ENCODE assay signal across 1 cellular context in the genomic region with DNA sequence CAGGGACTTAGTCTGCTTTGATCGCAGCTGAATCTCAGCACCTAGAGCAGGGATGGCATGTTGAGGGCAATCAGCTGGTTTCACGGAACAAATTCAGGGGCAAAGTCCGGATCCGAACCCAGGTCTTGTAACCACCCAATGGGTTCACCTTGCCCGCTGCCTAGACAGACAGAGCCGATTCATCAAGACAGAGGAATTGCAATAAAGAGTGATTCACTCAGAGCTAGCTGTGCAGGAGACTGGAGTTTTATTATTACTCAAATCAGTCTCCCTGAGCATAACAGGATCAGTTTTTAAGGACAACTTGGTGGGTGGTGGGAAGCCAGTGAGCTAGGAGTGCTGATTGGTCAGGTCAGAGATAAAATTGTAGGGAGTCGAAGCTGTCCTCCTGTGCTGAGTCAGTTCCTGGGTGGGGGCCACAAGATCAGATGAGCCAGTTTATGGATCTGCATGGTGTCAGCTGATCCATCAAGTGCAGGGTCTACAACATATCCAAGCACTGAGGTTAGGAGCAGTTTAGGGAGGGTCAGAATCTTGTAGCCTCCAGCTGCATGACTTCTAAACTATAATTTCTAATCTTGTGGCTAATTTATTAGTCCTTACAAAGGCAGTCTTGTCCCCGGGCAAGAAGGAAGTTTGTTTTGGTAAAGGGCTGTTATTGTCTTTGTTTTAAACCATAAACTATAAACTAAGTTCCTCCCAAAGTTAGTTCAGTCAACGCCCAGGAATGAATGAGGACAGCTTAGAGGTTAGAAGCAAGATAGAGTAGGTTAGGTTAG.
TF ChIP-seq lines count a peak whose summit lies in the region.

No MANE protein-coding gene starts in this region.

TF ChIP-seq in K562, 482 proteins besides CTCF, POLR2A, EP300 and RAD21 (continued from another document and continues in another):
- TF ChIP-seq, protein P1, sequence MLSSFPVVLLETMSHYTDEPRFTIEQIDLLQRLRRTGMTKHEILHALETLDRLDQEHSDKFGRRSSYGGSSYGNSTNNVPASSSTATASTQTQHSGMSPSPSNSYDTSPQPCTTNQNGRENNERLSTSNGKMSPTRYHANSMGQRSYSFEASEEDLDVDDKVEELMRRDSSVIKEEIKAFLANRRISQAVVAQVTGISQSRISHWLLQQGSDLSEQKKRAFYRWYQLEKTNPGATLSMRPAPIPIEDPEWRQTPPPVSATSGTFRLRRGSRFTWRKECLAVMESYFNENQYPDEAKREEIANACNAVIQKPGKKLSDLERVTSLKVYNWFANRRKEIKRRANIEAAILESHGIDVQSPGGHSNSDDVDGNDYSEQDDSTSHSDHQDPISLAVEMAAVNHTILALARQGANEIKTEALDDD (IDR thresholded peaks at IDR 0.05): peak; percentile 69
- TF ChIP-seq ZEB2 (IDR thresholded peaks at IDR 0.05) (no peak), ZBTB1 (CRISPR knock-in tag; IDR thresholded peaks at IDR 0.05; ENCODE audit: borderline replicate concordance, low read depth) (no peak), U2AF2 (optimal IDR thresholded peaks at IDR 0.05; ENCODE audit: low read depth, low read length) (no peak), PHF21A (IDR thresholded peaks at IDR 0.05; ENCODE audit: borderline replicate concordance, low read depth) (no peak), HNRNPUL1 (IDR thresholded peaks at IDR 0.05; ENCODE audit: low read length) (no peak), CBX8 (IDR thresholded peaks at IDR 0.05; ENCODE audit: borderline replicate concordance, extremely low read depth, low read depth, low read length, poor library complexity, severe bottlenecking) (no peak), ZNF197 (CRISPR knock-in tag; IDR thresholded peaks at IDR 0.05; ENCODE audit: low read depth) (no peak), ZNF551 (CRISPR knock-in tag; IDR thresholded peaks at IDR 0.05) (no peak), ZNF507 (tag; conservative IDR thresholded peaks at IDR 0.05) (no peak), ZNF316 (IDR thresholded peaks at IDR 0.05) (peak; percentile 95), NFXL1 (CRISPR knock-in tag; IDR thresholded peaks at IDR 0.05) (no peak), CTBP1 (IDR thresholded peaks at IDR 0.05; ENCODE audit: borderline replicate concordance) (no peak), TOE1 (IDR thresholded peaks at IDR 0.05; ENCODE audit: borderline replicate concordance) (peak; percentile 56; the same call in 1 of the 2 replicates), TOE1 (CRISPR knock-in tag; IDR thresholded peaks at IDR 0.05; ENCODE audit: borderline replicate concordance, low read depth) (no peak), TGIF2 (CRISPR knock-in tag; IDR thresholded peaks at IDR 0.05) (no peak), HNRNPH1 (optimal IDR thresholded peaks at IDR 0.05; ENCODE audit: low read depth, low read length) (no peak), ELF2 (CRISPR knock-in tag; IDR thresholded peaks at IDR 0.05) (peak; percentile 46; the same call in 1 of the 2 replicates), ZNF766 (CRISPR knock-in tag; conservative IDR thresholded peaks at IDR 0.05) (peak; percentile 65; the same call in 1 of the 2 replicates), ZNF134 (CRISPR knock-in tag; conservative IDR thresholded peaks at IDR 0.05) (no peak), NR2C1 (IDR thresholded peaks at IDR 0.05) (no peak), NR2C1 (tag; IDR thresholded peaks at IDR 0.05) (no peak; the same call in 1 of the 2 replicates), ZNF12 (CRISPR knock-in tag; IDR thresholded peaks at IDR 0.05) (no peak), ZNF696 (CRISPR knock-in tag; conservative IDR thresholded peaks at IDR 0.05) (no peak), HMG20A (CRISPR knock-in tag; conservative IDR thresholded peaks at IDR 0.05) (no peak), ZFX (CRISPR knock-in tag; IDR thresholded peaks at IDR 0.05) (no peak), ZBED1 (IDR thresholded peaks at IDR 0.05) (no peak), ZNF274 (IDR thresholded peaks at IDR 0.05; ENCODE audit: borderline replicate concordance, low read depth, low read length) (no peak), TCFL5 (CRISPR knock-in tag; conservative IDR thresholded peaks at IDR 0.05) (no peak; the same call in 1 of the 2 replicates), NUFIP1 (IDR thresholded peaks at IDR 0.05; ENCODE audit: partially characterized antibody) (no peak), ZZZ3 (IDR thresholded peaks at IDR 0.05) (no peak), MAFK (IDR thresholded peaks at IDR 0.05; ENCODE audit: low read length) (peak; percentile 78), BRD4 (IDR thresholded peaks at IDR 0.05) (no peak), TAF15 (IDR thresholded peaks at IDR 0.05; ENCODE audit: low read depth, low read length) (no peak), XRCC5 (IDR thresholded peaks at IDR 0.05; ENCODE audit: low read depth, low read length) (no peak), ARID1B (IDR thresholded peaks at IDR 0.05) (peak; percentile 79), WHSC1 (IDR thresholded peaks at IDR 0.05; ENCODE audit: low read length) (no peak), ZNF445 (CRISPR knock-in tag; IDR thresholded peaks at IDR 0.05; ENCODE audit: low read depth) (no peak), KDM5B (IDR thresholded peaks at IDR 0.05; ENCODE audit: insufficient replicate concordance, low read depth, low read length) (peak; percentile 47)
- TF ChIP-seq, protein P2, sequence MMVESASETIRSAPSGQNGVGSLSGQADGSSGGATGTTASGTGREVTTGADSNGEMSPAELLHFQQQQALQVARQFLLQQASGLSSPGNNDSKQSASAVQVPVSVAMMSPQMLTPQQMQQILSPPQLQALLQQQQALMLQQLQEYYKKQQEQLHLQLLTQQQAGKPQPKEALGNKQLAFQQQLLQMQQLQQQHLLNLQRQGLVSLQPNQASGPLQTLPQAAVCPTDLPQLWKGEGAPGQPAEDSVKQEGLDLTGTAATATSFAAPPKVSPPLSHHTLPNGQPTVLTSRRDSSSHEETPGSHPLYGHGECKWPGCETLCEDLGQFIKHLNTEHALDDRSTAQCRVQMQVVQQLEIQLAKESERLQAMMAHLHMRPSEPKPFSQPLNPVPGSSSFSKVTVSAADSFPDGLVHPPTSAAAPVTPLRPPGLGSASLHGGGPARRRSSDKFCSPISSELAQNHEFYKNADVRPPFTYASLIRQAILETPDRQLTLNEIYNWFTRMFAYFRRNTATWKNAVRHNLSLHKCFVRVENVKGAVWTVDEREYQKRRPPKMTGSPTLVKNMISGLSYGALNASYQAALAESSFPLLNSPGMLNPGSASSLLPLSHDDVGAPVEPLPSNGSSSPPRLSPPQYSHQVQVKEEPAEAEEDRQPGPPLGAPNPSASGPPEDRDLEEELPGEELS (CRISPR knock-in tag; IDR thresholded peaks at IDR 0.05; ENCODE audit: borderline replicate concordance): no peak
- TF ChIP-seq, protein P3, sequence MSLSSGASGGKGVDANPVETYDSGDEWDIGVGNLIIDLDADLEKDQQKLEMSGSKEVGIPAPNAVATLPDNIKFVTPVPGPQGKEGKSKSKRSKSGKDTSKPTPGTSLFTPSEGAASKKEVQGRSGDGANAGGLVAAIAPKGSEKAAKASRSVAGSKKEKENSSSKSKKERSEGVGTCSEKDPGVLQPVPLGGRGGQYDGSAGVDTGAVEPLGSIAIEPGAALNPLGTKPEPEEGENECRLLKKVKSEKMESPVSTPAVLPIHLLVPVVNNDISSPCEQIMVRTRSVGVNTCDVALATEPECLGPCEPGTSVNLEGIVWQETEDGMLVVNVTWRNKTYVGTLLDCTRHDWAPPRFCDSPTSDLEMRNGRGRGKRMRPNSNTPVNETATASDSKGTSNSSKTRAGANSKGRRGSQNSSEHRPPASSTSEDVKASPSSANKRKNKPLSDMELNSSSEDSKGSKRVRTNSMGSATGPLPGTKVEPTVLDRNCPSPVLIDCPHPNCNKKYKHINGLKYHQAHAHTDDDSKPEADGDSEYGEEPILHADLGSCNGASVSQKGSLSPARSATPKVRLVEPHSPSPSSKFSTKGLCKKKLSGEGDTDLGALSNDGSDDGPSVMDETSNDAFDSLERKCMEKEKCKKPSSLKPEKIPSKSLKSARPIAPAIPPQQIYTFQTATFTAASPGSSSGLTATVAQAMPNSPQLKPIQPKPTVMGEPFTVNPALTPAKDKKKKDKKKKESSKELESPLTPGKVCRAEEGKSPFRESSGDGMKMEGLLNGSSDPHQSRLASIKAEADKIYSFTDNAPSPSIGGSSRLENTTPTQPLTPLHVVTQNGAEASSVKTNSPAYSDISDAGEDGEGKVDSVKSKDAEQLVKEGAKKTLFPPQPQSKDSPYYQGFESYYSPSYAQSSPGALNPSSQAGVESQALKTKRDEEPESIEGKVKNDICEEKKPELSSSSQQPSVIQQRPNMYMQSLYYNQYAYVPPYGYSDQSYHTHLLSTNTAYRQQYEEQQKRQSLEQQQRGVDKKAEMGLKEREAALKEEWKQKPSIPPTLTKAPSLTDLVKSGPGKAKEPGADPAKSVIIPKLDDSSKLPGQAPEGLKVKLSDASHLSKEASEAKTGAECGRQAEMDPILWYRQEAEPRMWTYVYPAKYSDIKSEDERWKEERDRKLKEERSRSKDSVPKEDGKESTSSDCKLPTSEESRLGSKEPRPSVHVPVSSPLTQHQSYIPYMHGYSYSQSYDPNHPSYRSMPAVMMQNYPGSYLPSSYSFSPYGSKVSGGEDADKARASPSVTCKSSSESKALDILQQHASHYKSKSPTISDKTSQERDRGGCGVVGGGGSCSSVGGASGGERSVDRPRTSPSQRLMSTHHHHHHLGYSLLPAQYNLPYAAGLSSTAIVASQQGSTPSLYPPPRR (CRISPR knock-in tag; IDR thresholded peaks at IDR 0.05; ENCODE audit: borderline replicate concordance): no peak
- TF ChIP-seq, protein P4, sequence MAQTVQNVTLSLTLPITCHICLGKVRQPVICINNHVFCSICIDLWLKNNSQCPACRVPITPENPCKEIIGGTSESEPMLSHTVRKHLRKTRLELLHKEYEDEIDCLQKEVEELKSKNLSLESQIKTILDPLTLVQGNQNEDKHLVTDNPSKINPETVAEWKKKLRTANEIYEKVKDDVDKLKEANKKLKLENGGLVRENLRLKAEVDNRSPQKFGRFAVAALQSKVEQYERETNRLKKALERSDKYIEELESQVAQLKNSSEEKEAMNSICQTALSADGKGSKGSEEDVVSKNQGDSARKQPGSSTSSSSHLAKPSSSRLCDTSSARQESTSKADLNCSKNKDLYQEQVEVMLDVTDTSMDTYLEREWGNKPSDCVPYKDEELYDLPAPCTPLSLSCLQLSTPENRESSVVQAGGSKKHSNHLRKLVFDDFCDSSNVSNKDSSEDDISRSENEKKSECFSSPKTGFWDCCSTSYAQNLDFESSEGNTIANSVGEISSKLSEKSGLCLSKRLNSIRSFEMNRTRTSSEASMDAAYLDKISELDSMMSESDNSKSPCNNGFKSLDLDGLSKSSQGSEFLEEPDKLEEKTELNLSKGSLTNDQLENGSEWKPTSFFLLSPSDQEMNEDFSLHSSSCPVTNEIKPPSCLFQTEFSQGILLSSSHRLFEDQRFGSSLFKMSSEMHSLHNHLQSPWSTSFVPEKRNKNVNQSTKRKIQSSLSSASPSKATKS (CRISPR knock-in tag; IDR thresholded peaks at IDR 0.05): no peak
- TF ChIP-seq, protein P5, sequence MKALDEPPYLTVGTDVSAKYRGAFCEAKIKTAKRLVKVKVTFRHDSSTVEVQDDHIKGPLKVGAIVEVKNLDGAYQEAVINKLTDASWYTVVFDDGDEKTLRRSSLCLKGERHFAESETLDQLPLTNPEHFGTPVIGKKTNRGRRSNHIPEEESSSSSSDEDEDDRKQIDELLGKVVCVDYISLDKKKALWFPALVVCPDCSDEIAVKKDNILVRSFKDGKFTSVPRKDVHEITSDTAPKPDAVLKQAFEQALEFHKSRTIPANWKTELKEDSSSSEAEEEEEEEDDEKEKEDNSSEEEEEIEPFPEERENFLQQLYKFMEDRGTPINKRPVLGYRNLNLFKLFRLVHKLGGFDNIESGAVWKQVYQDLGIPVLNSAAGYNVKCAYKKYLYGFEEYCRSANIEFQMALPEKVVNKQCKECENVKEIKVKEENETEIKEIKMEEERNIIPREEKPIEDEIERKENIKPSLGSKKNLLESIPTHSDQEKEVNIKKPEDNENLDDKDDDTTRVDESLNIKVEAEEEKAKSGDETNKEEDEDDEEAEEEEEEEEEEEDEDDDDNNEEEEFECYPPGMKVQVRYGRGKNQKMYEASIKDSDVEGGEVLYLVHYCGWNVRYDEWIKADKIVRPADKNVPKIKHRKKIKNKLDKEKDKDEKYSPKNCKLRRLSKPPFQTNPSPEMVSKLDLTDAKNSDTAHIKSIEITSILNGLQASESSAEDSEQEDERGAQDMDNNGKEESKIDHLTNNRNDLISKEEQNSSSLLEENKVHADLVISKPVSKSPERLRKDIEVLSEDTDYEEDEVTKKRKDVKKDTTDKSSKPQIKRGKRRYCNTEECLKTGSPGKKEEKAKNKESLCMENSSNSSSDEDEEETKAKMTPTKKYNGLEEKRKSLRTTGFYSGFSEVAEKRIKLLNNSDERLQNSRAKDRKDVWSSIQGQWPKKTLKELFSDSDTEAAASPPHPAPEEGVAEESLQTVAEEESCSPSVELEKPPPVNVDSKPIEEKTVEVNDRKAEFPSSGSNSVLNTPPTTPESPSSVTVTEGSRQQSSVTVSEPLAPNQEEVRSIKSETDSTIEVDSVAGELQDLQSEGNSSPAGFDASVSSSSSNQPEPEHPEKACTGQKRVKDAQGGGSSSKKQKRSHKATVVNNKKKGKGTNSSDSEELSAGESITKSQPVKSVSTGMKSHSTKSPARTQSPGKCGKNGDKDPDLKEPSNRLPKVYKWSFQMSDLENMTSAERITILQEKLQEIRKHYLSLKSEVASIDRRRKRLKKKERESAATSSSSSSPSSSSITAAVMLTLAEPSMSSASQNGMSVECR (CRISPR knock-in tag; IDR thresholded peaks at IDR 0.05): 0 out of 2 replicates have a peak, but pooled peaks have one; percentile 43
- TF ChIP-seq, protein P6, sequence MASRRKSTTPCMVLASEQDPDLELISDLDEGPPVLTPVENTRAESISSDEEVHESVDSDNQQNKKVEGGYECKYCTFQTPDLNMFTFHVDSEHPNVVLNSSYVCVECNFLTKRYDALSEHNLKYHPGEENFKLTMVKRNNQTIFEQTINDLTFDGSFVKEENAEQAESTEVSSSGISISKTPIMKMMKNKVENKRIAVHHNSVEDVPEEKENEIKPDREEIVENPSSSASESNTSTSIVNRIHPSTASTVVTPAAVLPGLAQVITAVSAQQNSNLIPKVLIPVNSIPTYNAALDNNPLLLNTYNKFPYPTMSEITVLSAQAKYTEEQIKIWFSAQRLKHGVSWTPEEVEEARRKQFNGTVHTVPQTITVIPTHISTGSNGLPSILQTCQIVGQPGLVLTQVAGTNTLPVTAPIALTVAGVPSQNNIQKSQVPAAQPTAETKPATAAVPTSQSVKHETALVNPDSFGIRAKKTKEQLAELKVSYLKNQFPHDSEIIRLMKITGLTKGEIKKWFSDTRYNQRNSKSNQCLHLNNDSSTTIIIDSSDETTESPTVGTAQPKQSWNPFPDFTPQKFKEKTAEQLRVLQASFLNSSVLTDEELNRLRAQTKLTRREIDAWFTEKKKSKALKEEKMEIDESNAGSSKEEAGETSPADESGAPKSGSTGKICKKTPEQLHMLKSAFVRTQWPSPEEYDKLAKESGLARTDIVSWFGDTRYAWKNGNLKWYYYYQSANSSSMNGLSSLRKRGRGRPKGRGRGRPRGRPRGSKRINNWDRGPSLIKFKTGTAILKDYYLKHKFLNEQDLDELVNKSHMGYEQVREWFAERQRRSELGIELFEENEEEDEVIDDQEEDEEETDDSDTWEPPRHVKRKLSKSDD (conservative IDR thresholded peaks at IDR 0.05; ENCODE audit: low read length): no peak
- TF ChIP-seq, protein P7, sequence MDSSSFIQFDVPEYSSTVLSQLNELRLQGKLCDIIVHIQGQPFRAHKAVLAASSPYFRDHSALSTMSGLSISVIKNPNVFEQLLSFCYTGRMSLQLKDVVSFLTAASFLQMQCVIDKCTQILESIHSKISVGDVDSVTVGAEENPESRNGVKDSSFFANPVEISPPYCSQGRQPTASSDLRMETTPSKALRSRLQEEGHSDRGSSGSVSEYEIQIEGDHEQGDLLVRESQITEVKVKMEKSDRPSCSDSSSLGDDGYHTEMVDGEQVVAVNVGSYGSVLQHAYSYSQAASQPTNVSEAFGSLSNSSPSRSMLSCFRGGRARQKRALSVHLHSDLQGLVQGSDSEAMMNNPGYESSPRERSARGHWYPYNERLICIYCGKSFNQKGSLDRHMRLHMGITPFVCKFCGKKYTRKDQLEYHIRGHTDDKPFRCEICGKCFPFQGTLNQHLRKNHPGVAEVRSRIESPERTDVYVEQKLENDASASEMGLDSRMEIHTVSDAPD (CRISPR knock-in tag; IDR thresholded peaks at IDR 0.05): no peak
